In the genomic region with DNA sequence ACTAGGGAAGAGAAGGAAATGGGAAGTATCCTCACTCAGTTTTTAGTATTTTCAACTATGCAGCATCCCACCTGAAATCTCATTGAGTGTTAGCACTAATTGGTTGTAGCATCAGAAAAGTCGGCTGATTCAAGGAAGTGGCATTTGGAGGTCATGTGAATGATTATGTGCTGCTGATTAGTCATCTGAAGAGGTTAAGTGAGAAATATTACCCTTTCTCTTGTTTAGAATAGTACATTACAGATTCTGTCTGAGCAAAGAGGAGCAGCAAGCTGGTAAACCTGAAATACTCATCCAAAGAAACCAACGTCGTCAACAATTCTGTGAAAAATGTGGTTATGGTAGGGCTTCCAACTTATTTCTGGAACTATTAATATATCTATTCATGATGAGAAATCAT, we compare ENCODE assay signal across 24 cellular contexts.
A peak's percentile ranks its signal among the peaks of the same experiment; 100 is the strongest.
DNase-seq lines count a peak whose midpoint lies in the region; ATAC-seq and TF ChIP-seq lines count a peak whose summit lies in the region.
"Had no signal": no experiment of that assay in that cellular context is flagged by ENCODE, and none has a peak within 500 bp of the region (broad histone marks: within the 10 kb centered on the region; RNA-seq: fewer than 3 reads in every experiment).

No MANE protein-coding gene starts in this region.

- CTCF ChIA-PET in AG04449 (lab: Yijun Ruan, JAX), result interaction anchor here (0.7 to 1.2 kb wide), 5 partner anchors 8 to 263 kb away, joined by 3 to 5 read pairs (median 3); no protein-coding TSS in a partner anchor

- no peaks in the 10 kb centered on the region for H3K27me3 Mint-ChIP-seq in activated T-cell treated with anti-CD3 and anti-CD28 coated beads, Interleukin-2, amount 50 U/mL, for 24 hours
- H3K27me3 Mint-ChIP-seq: activated T-helper 17 cell treated with anti-CD3 and anti-CD28 coated beads, Interleukin-2, amount 50 U/mL, for 72 hours; CD4-positive, alpha-beta T cell; central memory CD8-positive, alpha-beta T cell; effector memory CD8-positive, alpha-beta T cell had no signal

- H3K4me3 Mint-ChIP-seq in activated T-cell treated with anti-CD3 and anti-CD28 coated beads, Interleukin-2, amount 50 U/mL, for 24 hours, result no peak overlapping the region
- H3K4me3 Mint-ChIP-seq: activated T-helper 17 cell treated with anti-CD3 and anti-CD28 coated beads, Interleukin-2, amount 50 U/mL, for 72 hours; CD4-positive, alpha-beta T cell; central memory CD8-positive, alpha-beta T cell; effector memory CD8-positive, alpha-beta T cell; stimulated activated memory B cell treated with anti-CD40 and anti-IgM and Interleukin-4, amounts not matched to agents 10 μg/mL and 1 μg/mL and 100 μg/mL, for 72 hours; T-helper 2 cell treated with Interferon-gamma antibody and Interleukin-4, amounts not matched to agents 5 μg/mL and 100 μg/mL, for 36 hours had no signal

- TF ChIP-seq CTCF in AG04449 (IDR thresholded peaks at IDR 0.05; ENCODE audit: insufficient read depth, low read length, missing control alignments), result no peak
- no peak for TF ChIP-seq CTCF in astrocyte of the cerebellum (IDR thresholded peaks at IDR 0.05; ENCODE audit: low read depth, low read length, missing control alignments)

- POLR2A ChIA-PET in AG04449 (lab: Yijun Ruan, JAX), result interaction anchor here (0.6 to 0.8 kb wide), 3 partner anchors 15 to 172 kb away, joined by 3 to 4 read pairs (median 3); no protein-coding TSS in a partner anchor

- H3K4me1 Mint-ChIP-seq in activated T-cell treated with anti-CD3 and anti-CD28 coated beads, Interleukin-2, amount 50 U/mL, for 24 hours (ENCODE audit: low read depth), result no peaks in the 10 kb centered on the region
- H3K4me1 Mint-ChIP-seq: activated T-helper 17 cell treated with anti-CD3 and anti-CD28 coated beads, Interleukin-2, amount 50 U/mL, for 72 hours; central memory CD8-positive, alpha-beta T cell; stimulated activated memory B cell treated with anti-CD40 and anti-IgM and Interleukin-4, amounts not matched to agents 10 μg/mL and 1 μg/mL and 100 μg/mL, for 72 hours had no signal

- H3K9me3 Mint-ChIP-seq in activated T-cell treated with anti-CD3 and anti-CD28 coated beads, Interleukin-2, amount 50 U/mL, for 24 hours, result peaks cover 5% of the 10 kb centered on the region
- H3K9me3 Mint-ChIP-seq: stimulated activated memory B cell treated with anti-CD40 and anti-IgM and Interleukin-4, amounts not matched to agents 10 μg/mL and 1 μg/mL and 100 μg/mL, for 72 hours; T-helper 2 cell treated with Interferon-gamma antibody and Interleukin-4, amounts not matched to agents 5 μg/mL and 100 μg/mL, for 36 hours had no signal

- no peak overlapping the region for H3K27ac Mint-ChIP-seq in activated T-cell treated with anti-CD3 and anti-CD28 coated beads, Interleukin-2, amount 50 U/mL, for 24 hours
- H3K27ac Mint-ChIP-seq: activated T-helper 17 cell treated with anti-CD3 and anti-CD28 coated beads, Interleukin-2, amount 50 U/mL, for 72 hours; CD4-positive, alpha-beta T cell; effector memory CD8-positive, alpha-beta T cell; stimulated activated memory B cell treated with anti-CD40 and anti-IgM and Interleukin-4, amounts not matched to agents 10 μg/mL and 1 μg/mL and 100 μg/mL, for 72 hours; T-helper 2 cell treated with Interferon-gamma antibody and Interleukin-4, amounts not matched to agents 5 μg/mL and 100 μg/mL, for 36 hours had no signal

- in situ Hi-C loops in astrocyte of the cerebellum (cut with HindIII; ENCODE audit: low sequenced_read_pairs), result no loop called here

- H3K36me3 Mint-ChIP-seq in activated T-cell treated with anti-CD3 and anti-CD28 coated beads, Interleukin-2, amount 50 U/mL, for 24 hours (ENCODE audit: low read depth), result no peaks in the 10 kb centered on the region
- H3K36me3 Mint-ChIP-seq: stimulated activated memory B cell treated with anti-CD40 and anti-IgM and Interleukin-4, amounts not matched to agents 10 μg/mL and 1 μg/mL and 100 μg/mL, for 72 hours had no signal

- no peak for ATAC-seq in HG03432 (IDR thresholded peaks at IDR 0.05; ENCODE audit: unreplicated experiment)
- ATAC-seq: activated T-helper 17 cell treated with anti-CD3 and anti-CD28 coated beads, Interleukin-2, amount 50 U/mL, for 72 hours; effector memory CD8-positive, alpha-beta T cell; left lobe of liver; stimulated activated memory B cell treated with anti-CD40 and anti-IgM and Interleukin-4, amounts not matched to agents 10 μg/mL and 1 μg/mL and 100 μg/mL, for 72 hours had no signal

- DNase-seq in AG04449 (ENCODE audit: low read depth, low spot score) (peak; percentile 47), HS-27A (ENCODE audit: low read depth) (peak; percentile 35), astrocyte of the cerebellum (ENCODE audit: low read depth) (peak; percentile 20), glomerular visceral epithelial cell (ENCODE audit: extremely low spot score) (peak; percentile 30), NCI-H345 (lab: John Stamatoyannopoulos, UW) (no peak), Kasumi-1 (lab: John Stamatoyannopoulos, UW) (no peak)
- DNase-seq in activated T-cell treated with anti-CD3 and anti-CD28 coated beads, Interleukin-2, amount 50 U/mL, for 24 hours, result no peak
- DNase-seq: activated CD4-positive, CD25-positive, alpha-beta regulatory T cell treated with anti-CD3 and anti-CD28 coated beads, Interleukin-2, amount 50 U/mL, for 72 hours; CD4-positive, alpha-beta T cell; DMS53; effector memory CD8-positive, alpha-beta T cell; foreskin melanocyte; KBM-7; NCI-H1092 treated with DMSO at 0.1 percent for 48 hours; NCI-H2107; NCI-H526; retina; SJCRH30 had no signal

- H3K4me3 ChIP-seq in AG04449 (ENCODE audit: low read depth, low read length) (no peak overlapping the region), astrocyte of the cerebellum (ENCODE audit: low read depth, low read length) (no peak overlapping the region)
- H3K4me3 ChIP-seq: SJCRH30 had no signal

Comparison
In these comparisons a context has a peak if more than half of its experiments do, and no peak if none do; other contexts are left out.
1. DNase-seq: peak in AG04449 (single experiment), HS-27A (single experiment), astrocyte of the cerebellum (single experiment) and glomerular visceral epithelial cell (single experiment); none in NCI-H345 (single experiment), activated T-cell treated with anti-CD3 and anti-CD28 coated beads, Interleukin-2, amount 50 U/mL, for 24 hours (single experiment) and Kasumi-1 (0 of 2).